Comparison of ENCODE assay signal across 12 cellular contexts in genomic region chr12:2267624-2268477, GRCh38.
DNase-seq lines count a peak whose midpoint lies in the region; ATAC-seq and TF ChIP-seq lines count a peak whose summit lies in the region.
"Had no signal": no experiment of that assay in that cellular context is flagged by ENCODE, and none has a peak within 500 bp of the region (broad histone marks: within the 10 kb centered on the region; RNA-seq: fewer than 3 reads in every experiment).

No MANE protein-coding gene starts in this region.

- no peaks in the 10 kb centered on the region for H3K9me3 Mint-ChIP-seq in osteocyte (ENCODE audit: unreplicated experiment)
- H3K9me3 Mint-ChIP-seq in Calu3 (ENCODE audit: low read depth, unreplicated experiment) = no peaks in the 10 kb centered on the region
- H3K9me3 Mint-ChIP-seq: CD14-positive monocyte, neural crest cell had no signal

- H3K36me3 ChIP-seq in esophagus muscularis mucosa = no peaks in the 10 kb centered on the region

- H3K4me1 ChIP-seq in esophagus muscularis mucosa = peaks cover 68 to 85% (median 79%) of the 10 kb centered on the region in 4 donors

- DNase-seq in AG20443 (ENCODE audit: low spot score) = peak; percentile 81
- DNase-seq in NCI-H226 = peak; percentile 86
- no peak for DNase-seq in esophagus muscularis mucosa (ENCODE audit: extremely low spot score)
- peak; percentile 89 for DNase-seq in osteocyte (ENCODE audit: extremely low spot score, unreplicated experiment)
- DNase-seq in activated CD4-positive, alpha-beta T cell treated with anti-CD3 and anti-CD28 coated beads for 48 hours = no peak
- DNase-seq in NK-92 (lab: John Stamatoyannopoulos, UW; ENCODE audit: unreplicated experiment) = no peak
- DNase-seq in Calu3 = no peak
- DNase-seq: NCI-H187 had no signal

- H3K4me3 ChIP-seq in esophagus muscularis mucosa = peak overlapping the region in 1 of 4 donors; percentile 16

- H3K27ac Mint-ChIP-seq in osteocyte (ENCODE audit: unreplicated experiment) = no peak overlapping the region
- H3K27ac Mint-ChIP-seq in Calu3 (ENCODE audit: unreplicated experiment) = no peak overlapping the region
- H3K27ac Mint-ChIP-seq: CD14-positive monocyte had no signal

- H3K4me3 Mint-ChIP-seq in osteocyte (ENCODE audit: unreplicated experiment) (peak overlapping the region; percentile 52), Calu3 (ENCODE audit: low read depth, unreplicated experiment) (no peak overlapping the region)
- H3K4me3 Mint-ChIP-seq: CD14-positive monocyte, neural crest cell had no signal

- no TSS peak for BruUV-seq in Calu3 (replicated peaks; lab: Mats Ljungman, UMichigan)

- no peak for TF ChIP-seq CTCF in esophagus muscularis mucosa (IDR thresholded peaks at IDR 0.05)
- TF ChIP-seq CTCF in osteocyte (IDR thresholded peaks at IDR 0.05) = no peak
- TF ChIP-seq CTCF in Calu3 (IDR thresholded peaks at IDR 0.05; ENCODE audit: unreplicated experiment) = no peak

- H3K27ac ChIP-seq in esophagus muscularis mucosa (replicated peaks in 1 of 4) = peak overlapping the region; percentile 78 to 86 (median 84)
- H3K27ac ChIP-seq: HL-60 had no signal

- WGBS in esophagus muscularis mucosa = 45% methylated on average over 13 of the region's 13 CpGs

- no peaks in the 10 kb centered on the region for H3K9me3 ChIP-seq in esophagus muscularis mucosa

- H3K27me3 Mint-ChIP-seq in osteocyte (ENCODE audit: unreplicated experiment) = no peaks in the 10 kb centered on the region
- no peaks in the 10 kb centered on the region for H3K27me3 Mint-ChIP-seq in Calu3 (ENCODE audit: unreplicated experiment)

- no peak for TF ChIP-seq POLR2A in esophagus muscularis mucosa (IDR thresholded peaks at IDR 0.05; ENCODE audit: low read depth)

- intact Hi-C loops in esophagus muscularis mucosa (cut with DNase I) (loop anchor here (5.0 kb wide), 2 partner anchors 86 to 106 kb away; no protein-coding TSS in a partner anchor), Calu3 (cut with micrococcal nuclease; ENCODE audit: unreplicated experiment) (no loop called here)

- H3K4me1 Mint-ChIP-seq in osteocyte (ENCODE audit: unreplicated experiment) (peaks cover 13% of the 10 kb centered on the region), Calu3 (ENCODE audit: low read depth, unreplicated experiment) (no peaks in the 10 kb centered on the region)
- H3K4me1 Mint-ChIP-seq: CD14-positive monocyte had no signal

- ATAC-seq in GM21528 (IDR thresholded peaks at IDR 0.05; ENCODE audit: low FRiP score, unreplicated experiment) = no peak

- TF ChIP-seq EP300 in esophagus muscularis mucosa (IDR thresholded peaks at IDR 0.05) = no peak

- CTCF ChIA-PET in Calu3 (lab: Charles Lee) = no interaction called here

- H3K27me3 ChIP-seq in esophagus muscularis mucosa = no peaks in the 10 kb centered on the region

- H3K36me3 Mint-ChIP-seq in osteocyte (ENCODE audit: unreplicated experiment) = no peaks in the 10 kb centered on the region
- no peaks in the 10 kb centered on the region for H3K36me3 Mint-ChIP-seq in Calu3 (ENCODE audit: insufficient read depth, unreplicated experiment)
- H3K36me3 Mint-ChIP-seq: CD14-positive monocyte had no signal

Comparison
In these comparisons a context has a peak if more than half of its experiments do, and no peak if none do; other contexts are left out.
1. DNase-seq: peak in AG20443 (single experiment), NCI-H226 (single experiment) and osteocyte (single experiment); none in esophagus muscularis mucosa (single experiment), activated CD4-positive, alpha-beta T cell treated with anti-CD3 and anti-CD28 coated beads for 48 hours (single experiment), NK-92 (single experiment) and Calu3 (single experiment).